In the genomic region with DNA sequence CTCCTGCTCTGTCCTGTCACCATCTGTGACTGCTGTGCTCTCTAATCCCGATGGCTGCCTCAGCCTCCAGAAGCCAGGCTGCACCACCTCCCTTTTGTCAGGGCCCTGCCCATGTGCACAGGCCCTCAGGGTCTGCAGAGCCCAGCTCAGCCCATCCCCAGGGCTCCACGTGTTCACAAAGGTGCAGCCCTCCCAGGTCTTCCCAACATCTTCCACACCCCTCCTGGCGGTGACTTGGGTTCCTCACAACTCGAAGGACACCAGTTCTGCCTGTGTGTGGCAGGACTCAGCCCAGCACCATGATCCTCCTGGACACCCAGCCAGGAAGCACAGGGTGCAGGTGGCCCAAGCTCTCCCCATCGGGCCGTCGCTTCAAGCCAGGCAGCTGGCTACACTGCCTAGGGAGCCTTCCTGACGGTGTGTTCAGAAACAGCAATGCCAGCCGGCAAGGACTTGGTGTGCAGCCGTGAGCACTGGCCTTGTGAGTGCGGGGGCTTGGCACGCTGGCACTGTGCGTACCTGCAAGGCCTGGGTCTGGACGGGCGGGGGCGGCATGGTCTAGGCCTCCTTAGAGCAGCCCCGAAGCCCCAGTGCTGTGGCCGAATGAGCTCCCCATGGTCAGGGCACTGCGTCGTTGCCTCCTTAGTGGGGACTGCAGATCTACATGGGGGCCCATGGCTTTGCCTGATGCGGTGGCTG, we compare ENCODE assay signal across 24 cellular contexts.
"Had no signal": no experiment of that assay in that cellular context is flagged by ENCODE, and none has a peak within 500 bp of the region (broad histone marks: within the 10 kb centered on the region; RNA-seq: fewer than 3 reads in every experiment).

No MANE protein-coding gene starts in this region.

- H3K36me3 Mint-ChIP-seq: activated naive CD4-positive, alpha-beta T cell treated with anti-CD3 and anti-CD28 coated beads, Interleukin-2, amount 10 ng/mL, durations not matched to agents 7 days and 5 days; naive B cell; type B pancreatic cell had no signal

- H3K27me3 Mint-ChIP-seq: activated CD4-positive, alpha-beta memory T cell treated with anti-CD3 and anti-CD28 coated beads, Interleukin-2, amount 10 ng/mL, durations not matched to agents 7 days and 5 days had no signal

- H3K9ac ChIP-seq: parathyroid adenoma had no signal

- H3K4me3 Mint-ChIP-seq: activated CD4-positive, alpha-beta memory T cell treated with anti-CD3 and anti-CD28 coated beads, Interleukin-2, amount 10 ng/mL, durations not matched to agents 7 days and 5 days; activated CD4-positive, alpha-beta T cell treated with anti-CD3 and anti-CD28 coated beads for 36 hours; activated naive CD4-positive, alpha-beta T cell treated with anti-CD3 and anti-CD28 coated beads, Interleukin-2, amount 10 ng/mL, durations not matched to agents 7 days and 5 days; central memory CD8-positive, alpha-beta T cell; naive B cell; type B pancreatic cell had no signal

- H3K4me1 ChIP-seq: colonic mucosa, left ventricle myocardium inferior, parathyroid adenoma, right lobe of liver, testis had no signal

- H3K9me3 Mint-ChIP-seq: activated CD4-positive, alpha-beta memory T cell treated with anti-CD3 and anti-CD28 coated beads, Interleukin-2, amount 10 ng/mL, durations not matched to agents 7 days and 5 days; activated naive CD4-positive, alpha-beta T cell treated with anti-CD3 and anti-CD28 coated beads, Interleukin-2, amount 10 ng/mL, durations not matched to agents 7 days and 5 days; activated T-helper 2 cell treated with anti-CD3 and anti-CD28 coated beads, Interferon-gamma antibody, Interleukin-2, Interleukin-4, amounts not matched to agents 10 μg/mL and 5 μg/mL and 100 μg/mL, durations not matched to agents 14 hours and 24 hours and 36 hours; central memory CD8-positive, alpha-beta T cell had no signal

- H3K4me3 ChIP-seq: colonic mucosa, left ventricle myocardium inferior, mucosa of descending colon, right lobe of liver, testis had no signal

- H3K36me3 ChIP-seq: colonic mucosa, left ventricle myocardium inferior, neutrophil, right lobe of liver had no signal

- H2AFZ ChIP-seq: parathyroid adenoma had no signal

- H3K79me2 ChIP-seq: parathyroid adenoma had no signal

- H3K27ac ChIP-seq: colonic mucosa, left ventricle myocardium inferior, neutrophil, parathyroid adenoma, right lobe of liver, testis had no signal

- H3K9me3 ChIP-seq: colonic mucosa, left ventricle myocardium inferior, mucosa of descending colon, neutrophil, right lobe of liver, testis had no signal

- H3K27ac Mint-ChIP-seq: activated CD4-positive, alpha-beta memory T cell treated with anti-CD3 and anti-CD28 coated beads, Interleukin-2, amount 10 ng/mL, durations not matched to agents 7 days and 5 days; activated CD4-positive, alpha-beta T cell treated with anti-CD3 and anti-CD28 coated beads for 36 hours; activated naive CD4-positive, alpha-beta T cell treated with anti-CD3 and anti-CD28 coated beads, Interleukin-2, amount 10 ng/mL, durations not matched to agents 7 days and 5 days; activated T-helper 2 cell treated with anti-CD3 and anti-CD28 coated beads, Interferon-gamma antibody, Interleukin-2, Interleukin-4, amounts not matched to agents 10 μg/mL and 5 μg/mL and 100 μg/mL, durations not matched to agents 14 hours and 24 hours and 36 hours; naive B cell; type B pancreatic cell had no signal

- H3K27me3 ChIP-seq: colonic mucosa, right lobe of liver, testis had no signal

- ATAC-seq: activated CD4-positive, alpha-beta T cell treated with anti-CD3 and anti-CD28 coated beads for 36 hours; mucosa of descending colon had no signal

- H3K4me1 Mint-ChIP-seq: activated CD4-positive, alpha-beta memory T cell treated with anti-CD3 and anti-CD28 coated beads, Interleukin-2, amount 10 ng/mL, durations not matched to agents 7 days and 5 days; central memory CD8-positive, alpha-beta T cell; naive B cell had no signal

- FAIRE-seq: endometrium, frontal cortex, small intestine had no signal

- DNase-seq: activated CD4-positive, alpha-beta memory T cell treated with anti-CD3 and anti-CD28 coated beads, Interleukin-2, amount 10 ng/mL, durations not matched to agents 7 days and 5 days; activated CD4-positive, alpha-beta T cell treated with anti-CD3 and anti-CD28 coated beads for 36 hours; activated naive CD4-positive, alpha-beta T cell treated with anti-CD3 and anti-CD28 coated beads, Interleukin-2, amount 10 ng/mL, durations not matched to agents 7 days and 5 days; activated T-cell treated with anti-CD3 and anti-CD28 coated beads, Interleukin-2, amount 50 U/mL, for 1 hour; aorta; colonic mucosa; erythroblast; hypothalamus; left ventricle myocardium inferior; mucosa of descending colon; naive B cell; right lobe of liver; small intestine; stimulated activated CD4-positive, alpha-beta T cell treated with anti-CD3 and anti-CD28 coated beads, Interleukin-15, amount 100 ng/mL, for 24 hours; stimulated activated CD4-positive, alpha-beta T cell treated with anti-CD3 and anti-CD28 coated beads, Interleukin-4, amount 100 ng/mL, for 1 hour; T-helper 2 cell; testis had no signal
